In genomic region chr2:38462121-38462634, GRCh38 we compare ENCODE assay signal across 10 cellular contexts.
A peak's percentile ranks its signal among the peaks of the same experiment; 100 is the strongest.
DNase-seq lines count a peak whose midpoint lies in the region; ATAC-seq and TF ChIP-seq lines count a peak whose summit lies in the region.
"Had no signal": no experiment of that assay in that cellular context is flagged by ENCODE, and none has a peak within 500 bp of the region (broad histone marks: within the 10 kb centered on the region; RNA-seq: fewer than 3 reads in every experiment).

No MANE protein-coding gene starts in this region.

- H3K27ac Mint-ChIP-seq in nephron progenitor cell: peak overlapping the region; percentile 16
- H3K27ac Mint-ChIP-seq: stimulated activated naive B cell treated with anti-CD40 and anti-IgM and Interleukin-4, amounts not matched to agents 10 μg/mL and 1 μg/mL and 100 μg/mL, for 72 hours had no signal

- TF ChIP-seq RAD21 in Ishikawa (IDR thresholded peaks at IDR 0.05; ENCODE audit: low read depth): no peak; the same call in 1 of the 2 replicates

- CTCF ChIA-PET in AG04449 (lab: Yijun Ruan, JAX): interaction anchor here (0.5 to 1.4 kb wide), 4 partner anchors 10 to 144 kb away, joined by 3 read pairs; no protein-coding TSS in a partner anchor

- no peaks in the 10 kb centered on the region for H3K36me3 Mint-ChIP-seq in nephron progenitor cell (ENCODE audit: low read depth)
- H3K36me3 Mint-ChIP-seq: stimulated activated naive B cell treated with anti-CD40 and anti-IgM and Interleukin-4, amounts not matched to agents 10 μg/mL and 1 μg/mL and 100 μg/mL, for 72 hours had no signal

- H3K4me3 ChIP-seq in AG04449 (ENCODE audit: low read depth, low read length) (no peak overlapping the region), astrocyte of the spinal cord (ENCODE audit: low read depth, low read length) (no peak overlapping the region)
- H3K4me3 ChIP-seq: body of pancreas had no signal

- POLR2A ChIA-PET in AG04449 (lab: Yijun Ruan, JAX): no interaction called here

- H3K27me3 Mint-ChIP-seq in nephron progenitor cell (ENCODE audit: low read depth, poor library complexity): peaks cover 13% of the 10 kb centered on the region

- in situ Hi-C loops in astrocyte of the spinal cord (cut with HindIII; ENCODE audit: low sequenced_read_pairs): no loop called here

- H3K4me3 Mint-ChIP-seq in nephron progenitor cell: no peak overlapping the region
- H3K4me3 Mint-ChIP-seq: stimulated activated naive B cell treated with anti-CD40 and anti-IgM and Interleukin-4, amounts not matched to agents 10 μg/mL and 1 μg/mL and 100 μg/mL, for 72 hours had no signal

- ATAC-seq in HG03045 (IDR thresholded peaks at IDR 0.05; ENCODE audit: unreplicated experiment): no peak
- ATAC-seq in HG03342 (IDR thresholded peaks at IDR 0.05; ENCODE audit: unreplicated experiment): no peak
- ATAC-seq: body of pancreas had no signal

- peak; percentile 49; the same call in 1 of the 2 replicates for TF ChIP-seq EP300 in Ishikawa (IDR thresholded peaks at IDR 0.05; ENCODE audit: borderline replicate concordance)

- H3K4me1 Mint-ChIP-seq in nephron progenitor cell: peaks cover 16% of the 10 kb centered on the region

- TF ChIP-seq CTCF in AG04449 (IDR thresholded peaks at IDR 0.05; ENCODE audit: insufficient read depth, low read length, missing control alignments) (no peak), astrocyte of the spinal cord (IDR thresholded peaks at IDR 0.05; ENCODE audit: low read depth, low read length) (no peak), nephron progenitor cell (IDR thresholded peaks at IDR 0.05) (no peak)

- no peaks in the 10 kb centered on the region for H3K9me3 Mint-ChIP-seq in nephron progenitor cell
- H3K9me3 Mint-ChIP-seq: stimulated activated naive B cell treated with anti-CD40 and anti-IgM and Interleukin-4, amounts not matched to agents 10 μg/mL and 1 μg/mL and 100 μg/mL, for 72 hours had no signal

- DNase-seq in AG04449 (ENCODE audit: low read depth, low spot score): peak; percentile 42
- peak; percentile 96 for DNase-seq in astrocyte of the spinal cord (ENCODE audit: low read depth, low spot score)
- DNase-seq in nephron progenitor cell: no peak
- DNase-seq in UCSD-AML1 (lab: John Stamatoyannopoulos, UW; ENCODE audit: unreplicated experiment): no peak
- no peak for DNase-seq in retina
- DNase-seq: stimulated activated naive B cell treated with anti-CD40 and anti-IgM and Interleukin-4, amounts not matched to agents 10 μg/mL and 1 μg/mL and 100 μg/mL, for 72 hours had no signal

TF ChIP-seq in Ishikawa, 13 proteins besides CTCF, POLR2A, EP300 and RAD21:
- TF ChIP-seq ZBTB7A (IDR thresholded peaks at IDR 0.05; ENCODE audit: low read depth): no peak
- TF ChIP-seq CEBPB (IDR thresholded peaks at IDR 0.05): no peak
- peak; percentile 2 for TF ChIP-seq TEAD4 (IDR thresholded peaks at IDR 0.05)
- no peak for TF ChIP-seq CREB1 (IDR thresholded peaks at IDR 0.05; ENCODE audit: low read depth)
- TF ChIP-seq TAF1 (IDR thresholded peaks at IDR 0.05; ENCODE audit: low read depth): no peak
- TF ChIP-seq REST (IDR thresholded peaks at IDR 0.05; ENCODE audit: low read depth): no peak
- TF ChIP-seq EGR1 (IDR thresholded peaks at IDR 0.05): peak; percentile 98
- peak; percentile 80 for TF ChIP-seq TCF12 (IDR thresholded peaks at IDR 0.05; ENCODE audit: low read depth)
- TF ChIP-seq MAX (IDR thresholded peaks at IDR 0.05): no peak; the same call in 1 of the 2 replicates
- TF ChIP-seq NFIC (IDR thresholded peaks at IDR 0.05): peak; percentile 85
- 0 out of 2 replicates have a peak, but pooled peaks have one; percentile 21 for TF ChIP-seq USF1 (IDR thresholded peaks at IDR 0.05)
- peak; percentile 58; the same call in 1 of the 2 replicates for TF ChIP-seq FOXM1 (IDR thresholded peaks at IDR 0.05; ENCODE audit: borderline replicate concordance, low read depth)
- TF ChIP-seq YY1 (IDR thresholded peaks at IDR 0.05; ENCODE audit: low read depth): peak; percentile 52

Comparison
In these comparisons a context has a peak if more than half of its experiments do, and no peak if none do; other contexts are left out.
1. DNase-seq: peak in AG04449 (single experiment) and astrocyte of the spinal cord (single experiment); none in nephron progenitor cell (single experiment), UCSD-AML1 (single experiment) and retina (single experiment).